Comparison of ENCODE assay signal across 19 cellular contexts in the genomic region with DNA sequence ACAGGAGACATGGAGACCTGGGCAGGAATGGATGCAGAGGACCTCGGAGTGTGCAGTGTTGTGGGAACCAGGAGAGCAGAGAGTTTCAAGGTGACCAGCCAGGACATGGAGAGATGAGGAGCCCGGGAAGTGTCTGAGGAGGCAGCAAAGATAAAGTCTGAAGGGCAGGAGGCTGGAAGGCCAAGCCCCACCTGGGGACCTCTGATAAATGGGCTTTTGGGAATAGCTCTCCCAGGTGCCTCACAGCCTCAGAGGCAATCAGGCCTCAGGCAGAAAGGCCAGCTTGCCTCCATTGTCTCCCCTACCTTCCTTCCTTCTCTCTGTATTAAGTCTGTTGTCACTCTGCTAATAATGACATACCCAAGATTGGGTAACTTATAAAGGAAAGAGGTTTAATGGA.
"Had no signal": no experiment of that assay in that cellular context is flagged by ENCODE, and none has a peak within 500 bp of the region (broad histone marks: within the 10 kb centered on the region; RNA-seq: fewer than 3 reads in every experiment).

No MANE protein-coding gene starts in this region.

- H3K9ac ChIP-seq: SK-N-SH had no signal

- H3K4me2 ChIP-seq: SK-N-SH had no signal

- H3K27ac ChIP-seq: RWPE1 had no signal

- ATAC-seq: Panc1, PC-3 had no signal

- H3K9me3 ChIP-seq: SK-N-SH had no signal

- DNase-seq: KBM-7, NCI-H1048, NCI-H1105, NCI-H1417, NCI-H1436 treated with DMSO at 0.1 percent for 48 hours, NCI-H1694, NCI-H187 treated with DMSO at 0.1 percent for 48 hours, NCI-H2029 treated with DMSO at 0.1 percent for 48 hours, NCI-H2171 treated with DMSO at 0.1 percent for 48 hours, NCI-H345, NCI-H446 treated with DMSO at 0.1 percent for 48 hours, NCI-H524, NCI-H526 treated with DMSO at 0.1 percent for 48 hours, NCI-H748 treated with DMSO at 0.1 percent for 48 hours, PC-3, SHP77, SK-N-SH had no signal
